Comparison of ENCODE assay signal across 8 cellular contexts in the genomic region with DNA sequence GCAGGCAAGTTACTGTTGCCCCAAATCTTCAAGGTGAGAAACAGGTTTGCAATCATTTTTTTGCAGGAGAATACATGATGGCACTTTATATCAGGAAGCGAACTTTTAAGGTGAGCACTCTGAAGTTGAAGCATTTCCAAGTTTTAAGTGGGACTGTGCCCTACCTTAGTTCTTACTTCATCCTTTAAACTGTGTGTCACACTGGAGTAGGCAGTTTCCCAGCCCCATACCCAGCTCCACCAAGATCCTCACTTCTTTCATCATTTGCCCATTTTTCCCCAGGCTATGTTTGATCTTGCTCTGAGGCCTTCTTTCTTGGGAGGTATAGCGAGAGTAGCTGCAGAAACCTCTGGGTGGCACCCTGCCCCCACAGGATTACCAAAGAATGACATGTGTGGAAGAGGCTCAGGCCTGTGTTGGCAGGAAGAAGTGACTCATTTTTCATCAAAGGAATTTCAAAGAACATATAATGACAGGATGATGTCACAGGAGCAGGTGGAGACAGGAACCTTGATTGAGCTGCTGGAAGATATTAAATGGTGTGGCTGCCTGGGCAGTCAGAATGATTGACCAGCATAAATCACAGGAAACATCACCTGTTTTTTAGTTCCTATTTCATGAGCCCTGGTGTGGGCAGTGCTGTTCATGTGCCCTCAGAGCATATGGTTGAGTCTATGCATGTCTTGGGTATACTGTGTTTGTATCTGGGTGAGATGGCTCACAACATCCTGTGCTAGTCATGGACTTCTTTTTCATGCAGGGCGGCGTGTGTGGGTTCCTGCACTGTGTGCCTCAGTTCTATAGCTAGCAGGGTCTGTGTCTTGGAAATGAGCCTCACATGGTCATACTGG. TPM values are rescaled to one million over a fixed set of nuclear protein-coding genes. Genes with fewer than 3 reads are reported as not detected.
DNase-seq lines count a peak whose midpoint lies in the region; ATAC-seq, FAIRE-seq and TF ChIP-seq lines count a peak whose summit lies in the region.

No MANE protein-coding gene starts in this region.

- no peaks in the 10 kb centered on the region for H3K9me3 ChIP-seq in KOPT-K1 (ENCODE audit: insufficient read depth, low read length, poor library complexity, severe bottlenecking)

- peak overlapping the region; percentile 45 for H3K27ac ChIP-seq in KOPT-K1 (ENCODE audit: low read depth, low read length, poor library complexity, severe bottlenecking)

- H3K27ac Mint-ChIP-seq in activated naive CD4-positive, alpha-beta T cell treated with anti-CD3 and anti-CD28 coated beads for 36 hours: peak overlapping the region; percentile 93

- ATAC-seq in SK-N-SH treated with all-trans-retinoic acid at 6 μM for 48 hours (peak; percentile 77), left ventricle myocardium superior (peak; percentile 72), GM21825 (IDR thresholded peaks at IDR 0.05; ENCODE audit: unreplicated experiment) (no peak), HG02938 (IDR thresholded peaks at IDR 0.05; ENCODE audit: unreplicated experiment) (no peak)

- H3K36me3 Mint-ChIP-seq in activated naive CD4-positive, alpha-beta T cell treated with anti-CD3 and anti-CD28 coated beads for 36 hours (ENCODE audit: low read depth): no peaks in the 10 kb centered on the region

- intact Hi-C loops in activated naive CD4-positive, alpha-beta T cell treated with anti-CD3 and anti-CD28 coated beads for 36 hours (cut with micrococcal nuclease): loop anchor here (1.0 to 10.0 kb wide), 10 partner anchors 9 to 1159 kb away; partner anchors contain the start of gene PPIE
- intact Hi-C loops in left ventricle myocardium superior (cut with micrococcal nuclease): no loop called here

- H3K4me3 Mint-ChIP-seq in activated naive CD4-positive, alpha-beta T cell treated with anti-CD3 and anti-CD28 coated beads for 36 hours: peak overlapping the region; percentile 31

- CTCF ChIA-PET in activated naive CD4-positive, alpha-beta T cell treated with anti-CD3 and anti-CD28 coated beads for 36 hours (lab: Charles Lee): interaction anchor here (0.5 to 5.0 kb wide), 28 partner anchors 10 to 355 kb away, joined by 3 to 54 read pairs (median 4); partner anchors contain the start of gene MACF1

- FAIRE-seq in GM18507 (lab: Jason Lieb, UNC): peak; percentile 59

- no peaks in the 10 kb centered on the region for H3K9me3 Mint-ChIP-seq in activated naive CD4-positive, alpha-beta T cell treated with anti-CD3 and anti-CD28 coated beads for 36 hours

- H3K4me1 Mint-ChIP-seq in activated naive CD4-positive, alpha-beta T cell treated with anti-CD3 and anti-CD28 coated beads for 36 hours (ENCODE audit: low read depth): peaks cover 50% of the 10 kb centered on the region

- DNase-seq in GM18507 (ENCODE audit: extremely low spot score, insufficient read length, low read depth) (no peak), left ventricle myocardium superior (no peak)
- peak; percentile 94 for DNase-seq in activated naive CD4-positive, alpha-beta T cell treated with anti-CD3 and anti-CD28 coated beads for 36 hours
- DNase-seq in stimulated activated CD4-positive, alpha-beta T cell treated with anti-CD3 and anti-CD28 coated beads, Interleukin-12 subunit alpha, Interleukin-12 subunit beta, amount 100 ng/mL, for 4 hours: peak; percentile 65

- H3K27me3 Mint-ChIP-seq in activated naive CD4-positive, alpha-beta T cell treated with anti-CD3 and anti-CD28 coated beads for 36 hours (ENCODE audit: low read depth): no peaks in the 10 kb centered on the region

- H3K36me3 ChIP-seq in KOPT-K1 (ENCODE audit: insufficient read depth, low read length): no peaks in the 10 kb centered on the region

TF ChIP-seq in SK-N-SH treated with all-trans-retinoic acid at 6 μM for 48 hours, 23 proteins besides CTCF, POLR2A, EP300 and RAD21:
- no peak for TF ChIP-seq ZC3H10 (CRISPR knock-in tag; IDR thresholded peaks at IDR 0.05)
- peak; percentile 72; the same call in 1 of the 2 replicates for TF ChIP-seq SNAI2 (CRISPR knock-in tag; IDR thresholded peaks at IDR 0.05)
- TF ChIP-seq ZNF70 (CRISPR knock-in tag; IDR thresholded peaks at IDR 0.05): no peak
- TF ChIP-seq, protein P1, sequence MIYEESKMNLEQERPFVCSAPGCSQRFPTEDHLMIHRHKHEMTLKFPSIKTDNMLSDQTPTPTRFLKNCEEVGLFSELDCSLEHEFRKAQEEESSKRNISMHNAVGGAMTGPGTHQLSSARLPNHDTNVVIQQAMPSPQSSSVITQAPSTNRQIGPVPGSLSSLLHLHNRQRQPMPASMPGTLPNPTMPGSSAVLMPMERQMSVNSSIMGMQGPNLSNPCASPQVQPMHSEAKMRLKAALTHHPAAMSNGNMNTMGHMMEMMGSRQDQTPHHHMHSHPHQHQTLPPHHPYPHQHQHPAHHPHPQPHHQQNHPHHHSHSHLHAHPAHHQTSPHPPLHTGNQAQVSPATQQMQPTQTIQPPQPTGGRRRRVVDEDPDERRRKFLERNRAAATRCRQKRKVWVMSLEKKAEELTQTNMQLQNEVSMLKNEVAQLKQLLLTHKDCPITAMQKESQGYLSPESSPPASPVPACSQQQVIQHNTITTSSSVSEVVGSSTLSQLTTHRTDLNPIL (CRISPR knock-in tag; IDR thresholded peaks at IDR 0.05; ENCODE audit: low read depth): peak; percentile 46; the same call in 1 of the 2 replicates
- 0 out of 2 replicates have a peak, but pooled peaks have one; percentile 38 for TF ChIP-seq ISL1 (CRISPR knock-in tag; IDR thresholded peaks at IDR 0.05)

RNA-seq across cellular contexts. Expression of gene MACF1, which starts 20.8 kb away (rescaled TPM):
- 100 to 1,000 TPM; 174 to 179 TPM for total RNA-seq in activated naive CD4-positive, alpha-beta T cell treated with anti-CD3 and anti-CD28 coated beads for 36 hours
- total RNA-seq in left ventricle myocardium superior: 239 TPM

Comparison
In these comparisons a context has a peak if more than half of its experiments do, and no peak if none do; other contexts are left out.
1. DNase-seq: peak in activated naive CD4-positive, alpha-beta T cell treated with anti-CD3 and anti-CD28 coated beads for 36 hours (single experiment) and stimulated activated CD4-positive, alpha-beta T cell treated with anti-CD3 and anti-CD28 coated beads, Interleukin-12 subunit alpha, Interleukin-12 subunit beta, amount 100 ng/mL, for 4 hours (single experiment); none in GM18507 (single experiment) and left ventricle myocardium superior (single experiment).
2. ATAC-seq: peak in SK-N-SH treated with all-trans-retinoic acid at 6 μM for 48 hours (single experiment) and left ventricle myocardium superior (single experiment); none in GM21825 (single experiment) and HG02938 (single experiment).